39 cellular contexts compared by ENCODE assay signal in genomic region chr5:77623341-77623740, GRCh38. TPM values are rescaled to one million over a fixed set of nuclear protein-coding genes. Genes with fewer than 3 reads are reported as not detected.
"Had no signal": no experiment of that assay in that cellular context is flagged by ENCODE, and none has a peak within 500 bp of the region (broad histone marks: within the 10 kb centered on the region; RNA-seq: fewer than 3 reads in every experiment).

No MANE protein-coding gene starts in this region.

- H3K4me3 ChIP-seq: MG63 had no signal

- DNase-seq: Karpas-422, Kasumi-1, MG63, MM.1S, MV-4-11, NCI-H1048, NCI-H1092, NCI-H1092 treated with DMSO at 0.1 percent for 48 hours, NCI-H1105, NCI-H1105 treated with DMSO at 0.1 percent for 48 hours, NCI-H1417, NCI-H1417 treated with DMSO at 0.1 percent for 48 hours, NCI-H1436, NCI-H1436 treated with DMSO at 0.1 percent for 48 hours, NCI-H146, NCI-H1694, NCI-H1694 treated with DMSO at 0.1 percent for 48 hours, NCI-H187, NCI-H187 treated with DMSO at 0.1 percent for 48 hours, NCI-H1930, NCI-H2029, NCI-H2029 treated with DMSO at 0.1 percent for 48 hours, NCI-H2081, NCI-H2081 treated with DMSO at 0.1 percent for 48 hours, NCI-H2107, NCI-H2171, NCI-H2171 treated with DMSO at 0.1 percent for 48 hours, NCI-H2227 treated with DMSO at 0.1 percent for 48 hours, NCI-H226, NCI-H345, NCI-H446, NCI-H446 treated with DMSO at 0.1 percent for 48 hours, NCI-H510A, NCI-H510A treated with DMSO at 0.1 percent for 48 hours, NCI-H524 had no signal

- H3K36me3 ChIP-seq: MG63 had no signal

- H3K9me3 ChIP-seq: MG63 had no signal

RNA-seq across cellular contexts. Expression of gene OTP, which starts 15.2 kb away (rescaled TPM):
- total RNA-seq: LHCN-M2, M059J, MCF 10A, NCI-H460 had no signal
